ENCODE assay signal across 19 cellular contexts in the genomic region with DNA sequence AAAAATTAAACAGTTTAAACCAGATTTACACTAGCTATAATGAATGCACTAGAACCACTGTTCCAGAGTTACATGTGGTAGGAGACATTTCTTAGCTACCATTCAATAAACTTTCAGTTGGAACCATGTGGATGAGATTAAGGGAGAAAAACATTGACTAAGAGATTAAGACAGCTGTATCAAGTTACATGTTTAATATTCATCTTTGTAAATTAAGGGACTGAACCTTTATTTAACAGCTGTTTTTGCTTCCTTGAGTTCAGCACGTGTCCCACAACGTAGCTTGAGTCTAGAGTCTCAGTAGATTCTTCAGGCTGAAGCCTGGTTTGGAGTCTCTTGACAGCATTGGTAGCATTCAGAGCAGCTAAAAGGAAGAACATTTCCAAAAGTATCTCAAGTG. TPM values are rescaled to one million over a fixed set of nuclear protein-coding genes. Genes with fewer than 3 reads are reported as not detected.
DNase-seq lines count a peak whose midpoint lies in the region; ATAC-seq, FAIRE-seq and TF ChIP-seq lines count a peak whose summit lies in the region.
"Had no signal": no experiment of that assay in that cellular context is flagged by ENCODE, and none has a peak within 500 bp of the region (broad histone marks: within the 10 kb centered on the region; RNA-seq: fewer than 3 reads in every experiment).

No MANE protein-coding gene starts in this region.

- no peak for TF ChIP-seq CTCF in AG10803 (conservative IDR thresholded peaks at IDR 0.05; ENCODE audit: low read length)
- TF ChIP-seq CTCF in Caco-2 (IDR thresholded peaks at IDR 0.05; ENCODE audit: insufficient read depth in 1 of 2, low read depth in 1 of 2, low read length in 1 of 2, severe bottlenecking in 1 of 2, unreplicated experiment in 1 of 2), result no peak

- H3K36me3 Mint-ChIP-seq in memory B cell (peaks cover 36% of the 10 kb centered on the region), Caco-2 (ENCODE audit: insufficient read depth, unreplicated experiment) (peaks cover 10% of the 10 kb centered on the region)

- no peak overlapping the region for H3K4me3 ChIP-seq in AG10803 (ENCODE audit: low read length)
- H3K4me3 ChIP-seq in adipocyte (ENCODE audit: low read length), result no peak overlapping the region
- no peak overlapping the region for H3K4me3 ChIP-seq in small intestine (ENCODE audit: low read depth in 1 of 2, low read length in 2 of 2)
- no peak overlapping the region for H3K4me3 ChIP-seq in Caco-2 (ENCODE audit: low read depth, low read length)
- H3K4me3 ChIP-seq: BLaER1 treated with 17β-estradiol and CSF1 and Interleukin-3, amounts not matched to agents 10 nM and 100 nM; PC-9 had no signal

- H3K27me3 ChIP-seq in adipocyte (replicated peaks; ENCODE audit: control insufficient read depth, insufficient read depth, low read length) (no peaks in the 10 kb centered on the region), small intestine (ENCODE audit: control insufficient read depth in 2 of 2, insufficient read depth in 2 of 2, low read length in 2 of 2) (no peaks in the 10 kb centered on the region), Caco-2 (replicated peaks; ENCODE audit: control insufficient read depth, insufficient read depth, low read length) (no peaks in the 10 kb centered on the region)
- H3K27me3 ChIP-seq: BLaER1 treated with 17β-estradiol and CSF1 and Interleukin-3, amounts not matched to agents 10 nM and 100 nM had no signal

- peaks cover 12% of the 10 kb centered on the region for H3K4me1 Mint-ChIP-seq in memory B cell
- no peaks in the 10 kb centered on the region for H3K4me1 Mint-ChIP-seq in Caco-2 (ENCODE audit: low read depth, unreplicated experiment)

- H3K4me3 Mint-ChIP-seq in memory B cell, result peak overlapping the region; percentile 78
- no peak overlapping the region for H3K4me3 Mint-ChIP-seq in Caco-2 (ENCODE audit: unreplicated experiment)
- H3K4me3 Mint-ChIP-seq: CD8-positive, alpha-beta T cell had no signal

- H3K9me3 ChIP-seq in adipocyte (ENCODE audit: control insufficient read depth, low read length) (no peaks in the 10 kb centered on the region), small intestine (ENCODE audit: control insufficient read depth, low read depth) (no peaks in the 10 kb centered on the region), Caco-2 (no peaks in the 10 kb centered on the region)

- CTCF ChIA-PET in Caco-2 (lab: Charles Lee), result no interaction called here

- 73 to 91% (median 80%) methylated on average over 2 of the region's 2 CpGs for WGBS in small intestine, 3 donors

- intact Hi-C loops in Caco-2 (cut with micrococcal nuclease; ENCODE audit: unreplicated experiment), result no loop called here

- POLR2A ChIA-PET in Caco-2 (lab: Charles Lee), result no interaction called here

- DNase-seq in AG10803 (ENCODE audit: low read depth) (peak; percentile 1), GM19239 (ENCODE audit: insufficient read length, low spot score) (no peak), adipocyte (ENCODE audit: low read depth) (peak; percentile 10), memory B cell (ENCODE audit: low spot score in 2 of 2) (no peak), small intestine (no peak), NCI-H69 (lab: John Stamatoyannopoulos, UW) (no peak), Caco-2 (no peak)
- DNase-seq: CD8-positive, alpha-beta T cell; DMS79 treated with DMSO at 0.1 percent for 48 hours; KBM-7; NCI-H1105; NCI-H2081; NCI-H2171 treated with DMSO at 0.1 percent for 48 hours; NCI-H446; NCI-H748 treated with DMSO at 0.1 percent for 48 hours; PC-9 had no signal

- H3K27me3 Mint-ChIP-seq in memory B cell (no peaks in the 10 kb centered on the region), Caco-2 (ENCODE audit: insufficient read depth, unreplicated experiment) (no peaks in the 10 kb centered on the region)

- no peak overlapping the region for H3K27ac ChIP-seq in small intestine (ENCODE audit: low read depth in 1 of 2, low read length in 1 of 2)
- H3K27ac ChIP-seq: BLaER1 treated with 17β-estradiol and CSF1 and Interleukin-3, amounts not matched to agents 10 nM and 100 nM; PC-9; RWPE1 had no signal

- peak overlapping the region; percentile 19 for H3K27ac Mint-ChIP-seq in memory B cell
- H3K27ac Mint-ChIP-seq in Caco-2 (ENCODE audit: unreplicated experiment), result no peak overlapping the region
- H3K27ac Mint-ChIP-seq: CD8-positive, alpha-beta T cell had no signal

- no TSS peak for BruUV-seq in Caco-2 (replicated peaks; lab: Mats Ljungman, UMichigan)

- H3K9me3 Mint-ChIP-seq in memory B cell (no peaks in the 10 kb centered on the region), Caco-2 (ENCODE audit: unreplicated experiment) (peaks cover 20% of the 10 kb centered on the region)
- H3K9me3 Mint-ChIP-seq: CD8-positive, alpha-beta T cell had no signal

- ATAC-seq in memory B cell (ENCODE audit: low read depth) (no peak), HG02938 (IDR thresholded peaks at IDR 0.05; ENCODE audit: unreplicated experiment) (no peak)
- ATAC-seq: CD8-positive, alpha-beta T cell had no signal

- no peaks in the 10 kb centered on the region for H3K4me1 ChIP-seq in adipocyte (ENCODE audit: control insufficient read depth, insufficient read depth, low read length)
- H3K4me1 ChIP-seq in small intestine (ENCODE audit: control insufficient read depth in 2 of 2, insufficient read depth in 1 of 2, low read depth in 1 of 2, low read length in 1 of 2), result no peaks in the 10 kb centered on the region
- H3K4me1 ChIP-seq in Caco-2, result no peaks in the 10 kb centered on the region
- H3K4me1 ChIP-seq: BLaER1 treated with 17β-estradiol and CSF1 and Interleukin-3, amounts not matched to agents 10 nM and 100 nM had no signal

- H3K36me3 ChIP-seq in adipocyte (ENCODE audit: control insufficient read depth, insufficient read depth, low read length, severe bottlenecking) (peaks cover 35% of the 10 kb centered on the region), small intestine (ENCODE audit: control insufficient read depth in 2 of 2, insufficient read depth in 2 of 2, low read length in 2 of 2) (peaks cover 2 to 3% of the 10 kb centered on the region in 2 donors), Caco-2 (ENCODE audit: control insufficient read depth, insufficient read depth, low read length) (no peaks in the 10 kb centered on the region; the same call in 1 of the 2 replicates)

- FAIRE-seq in GM19239 (lab: Jason Lieb, UNC), result peak; percentile 48
- FAIRE-seq in small intestine (lab: Jason Lieb, UNC), result no peak

- no peak overlapping the region for H3K9ac ChIP-seq in adipocyte (ENCODE audit: low read length)
- H3K9ac ChIP-seq: BLaER1 treated with 17β-estradiol and CSF1 and Interleukin-3, amounts not matched to agents 10 nM and 100 nM had no signal

RNA-seq across cellular contexts. Expression of a gene that starts 27.2 kb away (rescaled TPM):
- polyA plus RNA-seq in small intestine, result 1 to 10 TPM; 1.4 to 2.3 (median 1.8) TPM
- 2.4 and 5.1 TPM in 2 replicates for total RNA-seq in Caco-2 (2022)

RNA-seq across cellular contexts. Expression of a gene that starts 46.4 kb away (rescaled TPM):
- polyA plus RNA-seq in small intestine, result 1 to 10 TPM in 2 of 3 donors, under 1 TPM in 1; 0.89 to 4.7 (median 1.4) TPM
- 15.5 and 16.0 TPM in 2 replicates for total RNA-seq in Caco-2 (2022)

Comparison
In these comparisons a context has a peak if more than half of its experiments do, and no peak if none do; other contexts are left out.
1. DNase-seq: peak in AG10803 (single experiment) and adipocyte (single experiment); none in GM19239 (single experiment), memory B cell (0 of 2), small intestine (single experiment), NCI-H69 (single experiment) and Caco-2 (0 of 2).